Comparison of ENCODE assay signal across 9 cellular contexts in genomic region chr1:166875302-166875733, GRCh38. TPM values are rescaled to one million over a fixed set of nuclear protein-coding genes. Genes with fewer than 3 reads are reported as not detected.
DNase-seq lines count a peak whose midpoint lies in the region; ATAC-seq, FAIRE-seq and TF ChIP-seq lines count a peak whose summit lies in the region.
"Had no signal": no experiment of that assay in that cellular context is flagged by ENCODE, and none has a peak within 500 bp of the region (broad histone marks: within the 10 kb centered on the region; RNA-seq: fewer than 3 reads in every experiment).

No MANE protein-coding gene starts in this region.

- intact Hi-C loops in activated T-helper 2 cell treated with anti-CD3 and anti-CD28 coated beads, Interferon-gamma antibody, Interleukin-2, Interleukin-4, amounts not matched to agents 10 μg/mL and 5 μg/mL and 100 μg/mL, durations not matched to agents 14 hours and 24 hours and 36 hours (cut with micrococcal nuclease) = loop anchor here (5.0 to 10.0 kb wide), 3 partner anchors 77 to 711 kb away; partner anchors contain the start of gene FAM78B
- intact Hi-C loops in kidney (cut with DNase I) = no loop called here

- peak overlapping the region; percentile 89 to 91 for H3K27ac ChIP-seq in kidney (ENCODE audit: low read depth in 2 of 2, low read length in 2 of 2)
- H3K27ac ChIP-seq in temporal lobe (ENCODE audit: low read depth, low read length) = peak overlapping the region; percentile 50

- peak overlapping the region; percentile 92 to 96 for H3K4me3 ChIP-seq in kidney (ENCODE audit: low read length in 2 of 2)

- DNase-seq in T-helper 1 cell (no peak), kidney (no peak), omental fat pad (ENCODE audit: low spot score) (no peak), activated gamma-delta T cell treated with Interleukin-2 at 50 U/mL for 16 hours (no peak)
- DNase-seq in activated T-helper 2 cell treated with anti-CD3 and anti-CD28 coated beads, Interferon-gamma antibody, Interleukin-2, Interleukin-4, amounts not matched to agents 10 μg/mL and 5 μg/mL and 100 μg/mL, durations not matched to agents 14 hours and 24 hours and 36 hours (ENCODE audit: low spot score) = no peak
- DNase-seq in stimulated activated CD4-positive, alpha-beta T cell treated with anti-CD3 and anti-CD28 coated beads, Interleukin-12 subunit alpha, Interleukin-12 subunit beta, amount 100 ng/mL, for 4 hours = no peak
- DNase-seq: DMS79 had no signal

- peak overlapping the region; percentile 84 to 94 for H3K9ac ChIP-seq in kidney (ENCODE audit: low read length in 2 of 2)

- no peak for ATAC-seq in omental fat pad (ENCODE audit: low FRiP score)

- H3K27ac Mint-ChIP-seq in T-helper 1 cell treated with Interleukin-12 subunit alpha and Interleukin-12 subunit beta and Interleukin-4 antibody, amounts not matched to agents 30 μg/mL and 1 μg/mL, for 36 hours = peak overlapping the region; percentile 77
- H3K27ac Mint-ChIP-seq in activated T-helper 2 cell treated with anti-CD3 and anti-CD28 coated beads, Interferon-gamma antibody, Interleukin-2, Interleukin-4, amounts not matched to agents 10 μg/mL and 5 μg/mL and 100 μg/mL, durations not matched to agents 14 hours and 24 hours and 36 hours = peak overlapping the region; percentile 99

- FAIRE-seq in kidney (lab: Jason Lieb, UNC) = no peak

- peaks cover 4 to 6% of the 10 kb centered on the region in 2 donors for H3K4me1 ChIP-seq in kidney (ENCODE audit: control insufficient read depth in 1 of 2, insufficient read depth in 1 of 2, low read depth in 1 of 2, low read length in 2 of 2)

- no peaks in the 10 kb centered on the region for H3K36me3 ChIP-seq in kidney (ENCODE audit: control insufficient read depth in 1 of 2, insufficient read depth in 2 of 2, low read length in 2 of 2)

- no peaks in the 10 kb centered on the region for H3K9me3 ChIP-seq in kidney (ENCODE audit: control insufficient read depth in 1 of 2, low read length in 2 of 2)

- peaks cover 41% of the 10 kb centered on the region for H3K4me1 Mint-ChIP-seq in T-helper 1 cell treated with Interleukin-12 subunit alpha and Interleukin-12 subunit beta and Interleukin-4 antibody, amounts not matched to agents 30 μg/mL and 1 μg/mL, for 36 hours (ENCODE audit: low read depth)
- H3K4me1 Mint-ChIP-seq in activated T-helper 2 cell treated with anti-CD3 and anti-CD28 coated beads, Interferon-gamma antibody, Interleukin-2, Interleukin-4, amounts not matched to agents 10 μg/mL and 5 μg/mL and 100 μg/mL, durations not matched to agents 14 hours and 24 hours and 36 hours (ENCODE audit: low read depth) = peaks cover 49% of the 10 kb centered on the region

- H3K27me3 Mint-ChIP-seq in T-helper 1 cell treated with Interleukin-12 subunit alpha and Interleukin-12 subunit beta and Interleukin-4 antibody, amounts not matched to agents 30 μg/mL and 1 μg/mL, for 36 hours (ENCODE audit: low read depth) = peaks cover 6% of the 10 kb centered on the region
- peaks cover under 1% of the 10 kb centered on the region for H3K27me3 Mint-ChIP-seq in activated T-helper 2 cell treated with anti-CD3 and anti-CD28 coated beads, Interferon-gamma antibody, Interleukin-2, Interleukin-4, amounts not matched to agents 10 μg/mL and 5 μg/mL and 100 μg/mL, durations not matched to agents 14 hours and 24 hours and 36 hours (ENCODE audit: low read depth)

- no peaks in the 10 kb centered on the region for H3K36me3 Mint-ChIP-seq in T-helper 1 cell treated with Interleukin-12 subunit alpha and Interleukin-12 subunit beta and Interleukin-4 antibody, amounts not matched to agents 30 μg/mL and 1 μg/mL, for 36 hours (ENCODE audit: low read depth)
- peaks cover 22% of the 10 kb centered on the region for H3K36me3 Mint-ChIP-seq in activated T-helper 2 cell treated with anti-CD3 and anti-CD28 coated beads, Interferon-gamma antibody, Interleukin-2, Interleukin-4, amounts not matched to agents 10 μg/mL and 5 μg/mL and 100 μg/mL, durations not matched to agents 14 hours and 24 hours and 36 hours (ENCODE audit: low read depth)

- H3K4me3 Mint-ChIP-seq in T-helper 1 cell treated with Interleukin-12 subunit alpha and Interleukin-12 subunit beta and Interleukin-4 antibody, amounts not matched to agents 30 μg/mL and 1 μg/mL, for 36 hours = peak overlapping the region; percentile 84
- peak overlapping the region; percentile 96 for H3K4me3 Mint-ChIP-seq in activated T-helper 2 cell treated with anti-CD3 and anti-CD28 coated beads, Interferon-gamma antibody, Interleukin-2, Interleukin-4, amounts not matched to agents 10 μg/mL and 5 μg/mL and 100 μg/mL, durations not matched to agents 14 hours and 24 hours and 36 hours (ENCODE audit: low read depth)

- peaks cover 4% of the 10 kb centered on the region for H3K9me3 Mint-ChIP-seq in T-helper 1 cell treated with Interleukin-12 subunit alpha and Interleukin-12 subunit beta and Interleukin-4 antibody, amounts not matched to agents 30 μg/mL and 1 μg/mL, for 36 hours
- no peaks in the 10 kb centered on the region for H3K9me3 Mint-ChIP-seq in activated T-helper 2 cell treated with anti-CD3 and anti-CD28 coated beads, Interferon-gamma antibody, Interleukin-2, Interleukin-4, amounts not matched to agents 10 μg/mL and 5 μg/mL and 100 μg/mL, durations not matched to agents 14 hours and 24 hours and 36 hours

- TF ChIP-seq CTCF in kidney (IDR thresholded peaks at IDR 0.05; ENCODE audit: borderline replicate concordance, extremely low read depth, insufficient read depth) = no peak
- no peak for TF ChIP-seq CTCF in omental fat pad (IDR thresholded peaks at IDR 0.05)

RNA-seq across cellular contexts. Expression of gene TADA1, which starts 0.7 kb away (rescaled TPM):
- 15.3 and 16.0 TPM in 2 replicates for total RNA-seq in activated T-helper 2 cell treated with anti-CD3 and anti-CD28 coated beads, Interferon-gamma antibody, Interleukin-2, Interleukin-4, amounts not matched to agents 10 μg/mL and 5 μg/mL and 100 μg/mL, durations not matched to agents 14 hours and 24 hours and 36 hours
- total RNA-seq in kidney (11.5 TPM), temporal lobe (37.1 TPM), omental fat pad (1 to 10 TPM; 5.9 to 8.7 (median 6.8) TPM)
- polyA plus RNA-seq in kidney (ENCODE audit: insufficient read depth, low read depth, low replicate concordance) = 13.7 TPM

RNA-seq across cellular contexts. Expression of gene POGK, which starts 36.0 kb away (rescaled TPM):
- total RNA-seq in activated T-helper 2 cell treated with anti-CD3 and anti-CD28 coated beads, Interferon-gamma antibody, Interleukin-2, Interleukin-4, amounts not matched to agents 10 μg/mL and 5 μg/mL and 100 μg/mL, durations not matched to agents 14 hours and 24 hours and 36 hours = 46.6 and 49.7 TPM in 2 replicates
- total RNA-seq in kidney = 40.7 TPM
- 13.1 TPM for polyA plus RNA-seq in kidney (ENCODE audit: insufficient read depth, low read depth, low replicate concordance)
- total RNA-seq in temporal lobe = 48.9 TPM
- total RNA-seq in omental fat pad = 10 to 100 TPM; 22.4 to 41.3 (median 28.3) TPM
